In genomic region chr2:231674587-231675334, GRCh38 we compare ENCODE assay signal across 8 cellular contexts. TPM values are rescaled to one million over a fixed set of nuclear protein-coding genes. Genes with fewer than 3 reads are reported as not detected.
A peak's percentile ranks its signal among the peaks of the same experiment; 100 is the strongest.
DNase-seq lines count a peak whose midpoint lies in the region; ATAC-seq and TF ChIP-seq lines count a peak whose summit lies in the region.

No MANE protein-coding gene starts in this region.

- H3K36me3 ChIP-seq in HUES6 (ENCODE audit: control insufficient read depth, insufficient read depth, low read length): no peaks in the 10 kb centered on the region
- no peaks in the 10 kb centered on the region for H3K36me3 ChIP-seq in heart left ventricle
- H3K36me3 ChIP-seq in prostate gland: no peaks in the 10 kb centered on the region

- H3K4me3 Mint-ChIP-seq in CD14-positive monocyte: peak overlapping the region; percentile 41 to 57
- H3K4me3 Mint-ChIP-seq in activated naive CD8-positive, alpha-beta T cell treated with anti-CD3 and anti-CD28 coated beads, Interleukin-2, amount 10 ng/mL, durations not matched to agents 7 days and 5 days: no peak overlapping the region

- peaks cover 0 to 5% (median 0%) of the 10 kb centered on the region in 7 donors for H3K9me3 Mint-ChIP-seq in CD14-positive monocyte
- no peaks in the 10 kb centered on the region for H3K9me3 Mint-ChIP-seq in activated naive CD8-positive, alpha-beta T cell treated with anti-CD3 and anti-CD28 coated beads, Interleukin-2, amount 10 ng/mL, durations not matched to agents 7 days and 5 days

- DNase-seq in CD14-positive monocyte (ENCODE audit: low spot score) (peak; percentile 86), SK-MEL-5 (ENCODE audit: low read depth, low spot score) (peak; percentile 56), heart left ventricle (peak; percentile 71 to 86 (median 76)), prostate gland (ENCODE audit: low spot score) (peak; percentile 39)
- DNase-seq in activated naive CD8-positive, alpha-beta T cell treated with anti-CD3 and anti-CD28 coated beads, Interleukin-2, amount 10 ng/mL, durations not matched to agents 7 days and 5 days: peak; percentile 76

- in situ Hi-C loops in SK-MEL-5 (cut with HindIII; ENCODE audit: low pct_unique_long_range_greater_than_20kb, low sequenced_read_pairs): no loop called here

- ATAC-seq in activated naive CD8-positive, alpha-beta T cell treated with anti-CD3 and anti-CD28 coated beads, Interleukin-2, amount 10 ng/mL, durations not matched to agents 7 days and 5 days (ENCODE audit: low read depth): peak; percentile 71
- peak in 3 of 4 donors; percentile 41 to 58 (median 57) for ATAC-seq in heart left ventricle
- ATAC-seq in HG03457 (IDR thresholded peaks at IDR 0.05; ENCODE audit: unreplicated experiment): no peak

- H3K27ac ChIP-seq in HUES6 (ENCODE audit: low read depth, low read length): peak overlapping the region; percentile 52; the same call in 1 of the 2 replicates
- H3K27ac ChIP-seq in heart left ventricle: peak overlapping the region; percentile 70 to 98 (median 88)
- H3K27ac ChIP-seq in prostate gland: peak overlapping the region; percentile 67 to 73

- peak overlapping the region; percentile 59 for H3K9ac ChIP-seq in HUES6 (ENCODE audit: low read length)

- H3K4me3 ChIP-seq in HUES6 (ENCODE audit: low read depth, low read length): no peak overlapping the region
- H3K4me3 ChIP-seq in heart left ventricle: no peak overlapping the region
- H3K4me3 ChIP-seq in prostate gland: no peak overlapping the region

- no peaks in the 10 kb centered on the region for H3K27me3 ChIP-seq in HUES6 (ENCODE audit: control insufficient read depth, insufficient read depth, low read length)
- H3K27me3 ChIP-seq in heart left ventricle: no peaks in the 10 kb centered on the region
- H3K27me3 ChIP-seq in prostate gland (replicated peaks; ENCODE audit: insufficient read depth): no peaks in the 10 kb centered on the region

- peaks cover 2 to 5% (median 2%) of the 10 kb centered on the region in 3 donors for H3K27me3 Mint-ChIP-seq in CD14-positive monocyte (ENCODE audit: low read depth in 3 of 3)
- peaks cover 4% of the 10 kb centered on the region for H3K27me3 Mint-ChIP-seq in activated naive CD8-positive, alpha-beta T cell treated with anti-CD3 and anti-CD28 coated beads, Interleukin-2, amount 10 ng/mL, durations not matched to agents 7 days and 5 days

- peak overlapping the region; percentile 59 to 91 (median 75) for H3K27ac Mint-ChIP-seq in CD14-positive monocyte
- peak overlapping the region; percentile 58 for H3K27ac Mint-ChIP-seq in activated naive CD8-positive, alpha-beta T cell treated with anti-CD3 and anti-CD28 coated beads, Interleukin-2, amount 10 ng/mL, durations not matched to agents 7 days and 5 days

- peaks cover 0 to 1% of the 10 kb centered on the region in 2 donors for H3K36me3 Mint-ChIP-seq in CD14-positive monocyte
- H3K36me3 Mint-ChIP-seq in activated naive CD8-positive, alpha-beta T cell treated with anti-CD3 and anti-CD28 coated beads, Interleukin-2, amount 10 ng/mL, durations not matched to agents 7 days and 5 days: no peaks in the 10 kb centered on the region

- peaks cover 38% of the 10 kb centered on the region for H3K4me1 Mint-ChIP-seq in CD14-positive monocyte
- peaks cover 13% of the 10 kb centered on the region for H3K4me1 Mint-ChIP-seq in activated naive CD8-positive, alpha-beta T cell treated with anti-CD3 and anti-CD28 coated beads, Interleukin-2, amount 10 ng/mL, durations not matched to agents 7 days and 5 days

- WGBS in heart left ventricle, 4 donors: 14 to 26% (median 24%) methylated on average over 10 to 20 of the region's 20 CpGs
- WGBS in prostate gland: 21% methylated on average over 20 of the region's 20 CpGs

- TF ChIP-seq POLR2A in GM19193 (IDR thresholded peaks at IDR 0.05; ENCODE audit: extremely low read depth, insufficient read depth, insufficient read length) (peak; percentile 46), heart left ventricle (IDR thresholded peaks at IDR 0.05) (no peak), prostate gland (IDR thresholded peaks at IDR 0.05) (no peak)

- POLR2A ChIA-PET in activated naive CD8-positive, alpha-beta T cell treated with anti-CD3 and anti-CD28 coated beads, Interleukin-2, amount 10 ng/mL, durations not matched to agents 7 days and 5 days (lab: Charles Lee): interaction anchor here (0.5 to 7.3 kb wide), 7 partner anchors 13 to 61 kb away, joined by 3 to 93 read pairs (median 10); partner anchors contain the start of gene PTMA

- intact Hi-C loops in CD14-positive monocyte (cut with micrococcal nuclease): no loop called here
- intact Hi-C loops in heart left ventricle (cut with DNase I): loop anchor here in 9 of 10 donors (1.0 to 5.0 kb wide), 4 partner anchors 26 to 112 kb away; no protein-coding TSS in a partner anchor
- intact Hi-C loops in prostate gland (cut with DNase I): loop anchor here (1.0 kb wide), 2 partner anchors 36 to 62 kb away; no protein-coding TSS in a partner anchor

- TF ChIP-seq CTCF in CD14-positive monocyte (IDR thresholded peaks at IDR 0.05) (peak; percentile 93), heart left ventricle (IDR thresholded peaks at IDR 0.05) (peak; percentile 75 to 95 (median 86)), prostate gland (IDR thresholded peaks at IDR 0.05) (peak; percentile 59 to 93 (median 78))

- H3K9me3 ChIP-seq in HUES6 (ENCODE audit: control insufficient read depth, insufficient read depth, low read depth, low read length) (no peaks in the 10 kb centered on the region), heart left ventricle (no peaks in the 10 kb centered on the region), prostate gland (no peaks in the 10 kb centered on the region)

- peaks cover 38% of the 10 kb centered on the region for H3K4me1 ChIP-seq in HUES6 (ENCODE audit: control insufficient read depth, insufficient read depth, low read length)
- H3K4me1 ChIP-seq in heart left ventricle: peaks cover 5 to 58% (median 46%) of the 10 kb centered on the region in 12 donors
- H3K4me1 ChIP-seq in prostate gland (replicated peaks): no peaks in the 10 kb centered on the region

RNA-seq across cellular contexts. Expression of gene PTMA, which starts 33.6 kb away (rescaled TPM):
- polyA plus RNA-seq in CD14-positive monocyte (1,000 to 10,000 TPM; 1,072 to 1,127 TPM), heart left ventricle (100 to 1,000 TPM; 403 to 707 TPM)
- total RNA-seq in SK-MEL-5 (2014; rRNA removed; shearing (Covaris generic)): 885 and 950 TPM in 2 replicates
- polyA plus RNA-seq in SK-MEL-5 (2015; cell fraction: cytosol; rRNA removed): 774 and 799 TPM in 2 replicates
- 180 and 218 TPM in 2 replicates for polyA plus RNA-seq in SK-MEL-5 (2015; cell fraction: nucleus; rRNA removed)
- 1,000 to 10,000 TPM; 1,404 to 1,416 TPM for total RNA-seq in activated naive CD8-positive, alpha-beta T cell treated with anti-CD3 and anti-CD28 coated beads, Interleukin-2, amount 10 ng/mL, durations not matched to agents 7 days and 5 days
- total RNA-seq in heart left ventricle (100 to 1,000 TPM; 143 to 409 (median 200) TPM), prostate gland (100 to 1,000 TPM; 418 to 613 TPM)

Comparison
In these comparisons a context has a peak if more than half of its experiments do, and no peak if none do; other contexts are left out.
1. intact Hi-C loops: an anchor here in heart left ventricle (1.0 to 5.0 kb wide) and prostate gland (1.0 kb wide); none called in CD14-positive monocyte.